1 cellular context compared by ENCODE assay signal in genomic region chrX:12970691-12971202, GRCh38.
TF ChIP-seq lines count a peak whose summit lies in the region.

No MANE protein-coding gene starts in this region.

TF ChIP-seq in SK-N-SH treated with all-trans-retinoic acid at 6 μM for 48 hours, 23 proteins besides CTCF, POLR2A, EP300 and RAD21 (continued from another document):
- TF ChIP-seq SNAI2 (CRISPR knock-in tag; IDR thresholded peaks at IDR 0.05): no peak
- no peak for TF ChIP-seq ZFP3 (CRISPR knock-in tag; IDR thresholded peaks at IDR 0.05)
- TF ChIP-seq ARNTL (CRISPR knock-in tag; IDR thresholded peaks at IDR 0.05; ENCODE audit: borderline replicate concordance, low read depth): no peak
- no peak for TF ChIP-seq ZNF70 (CRISPR knock-in tag; IDR thresholded peaks at IDR 0.05)
- TF ChIP-seq PPARA (CRISPR knock-in tag; IDR thresholded peaks at IDR 0.05; ENCODE audit: borderline replicate concordance): no peak
- no peak for TF ChIP-seq TCF4 (CRISPR knock-in tag; IDR thresholded peaks at IDR 0.05; ENCODE audit: borderline replicate concordance)
- no peak for TF ChIP-seq ZNF565 (CRISPR knock-in tag; conservative IDR thresholded peaks at IDR 0.05; ENCODE audit: low read depth)
- TF ChIP-seq PATZ1 (CRISPR knock-in tag; IDR thresholded peaks at IDR 0.05; ENCODE audit: borderline replicate concordance): no peak
- TF ChIP-seq GLIS3 (CRISPR knock-in tag; IDR thresholded peaks at IDR 0.05): no peak
- no peak for TF ChIP-seq ESRRG (CRISPR knock-in tag; IDR thresholded peaks at IDR 0.05)
- TF ChIP-seq CSRNP3 (CRISPR knock-in tag; IDR thresholded peaks at IDR 0.05): no peak
